7 cellular contexts compared by ENCODE assay signal in the genomic region with DNA sequence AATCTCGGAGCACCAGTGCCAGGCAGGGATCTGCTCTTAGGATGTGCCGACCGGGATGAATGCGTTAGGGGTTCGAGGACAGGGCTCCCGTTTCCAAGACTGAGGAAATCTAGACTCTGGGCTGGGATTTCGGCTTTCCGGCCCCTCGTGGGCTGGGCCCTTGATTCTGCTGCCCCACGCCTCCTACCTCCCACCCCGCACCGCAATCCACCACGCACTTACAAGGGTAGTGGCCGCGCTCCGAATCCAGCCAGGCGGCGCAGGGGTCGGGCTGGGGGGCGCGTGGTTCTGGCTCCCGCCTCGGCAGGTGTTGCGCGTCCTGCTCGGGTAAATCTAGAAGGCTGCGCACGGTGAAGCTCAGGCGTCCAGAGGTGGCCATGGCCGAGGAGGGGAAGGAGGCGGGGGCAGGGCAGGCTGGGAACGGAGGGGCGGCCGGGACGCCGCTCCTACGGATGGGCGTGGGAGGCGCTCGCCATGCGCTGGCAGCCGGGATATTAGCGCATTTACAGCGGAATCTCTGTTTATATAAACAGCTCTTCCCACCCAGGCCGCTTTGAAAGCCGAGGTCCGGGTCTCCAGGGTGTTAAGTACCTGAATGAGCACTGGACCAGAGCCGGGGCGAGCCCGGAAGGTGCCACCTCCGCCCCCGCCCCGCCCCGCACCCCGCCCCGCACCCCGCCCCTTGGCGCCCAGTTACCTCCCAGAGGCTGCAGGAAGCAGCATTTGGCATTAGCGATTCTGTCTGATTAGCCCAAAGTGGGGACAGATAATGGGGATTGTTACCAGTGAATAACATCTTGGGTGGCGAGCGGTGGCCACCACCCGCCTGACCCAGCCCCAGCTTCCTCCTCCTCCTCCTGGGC. TPM values are rescaled to one million over a fixed set of nuclear protein-coding genes. Genes with fewer than 3 reads are reported as not detected.
DNase-seq lines count a peak whose midpoint lies in the region; ATAC-seq and TF ChIP-seq lines count a peak whose summit lies in the region.

TSS of gene NKX2-8 (minus strand) at position 604 of the 863 bp plus-strand sequence. CDS start at position 379, 225 bp downstream.

- H3K9me3 ChIP-seq in gastrocnemius medialis (no peaks in the 10 kb centered on the region), adrenal gland (replicated peaks in 1 of 3) (no peaks in the 10 kb centered on the region)
- H3K9me3 ChIP-seq in naive thymus-derived CD4-positive, alpha-beta T cell (ENCODE audit: control insufficient read depth in 2 of 3, low read length in 3 of 3) = no peaks in the 10 kb centered on the region

- H3K4me1 ChIP-seq in gastrocnemius medialis (peaks cover 0 to 23% of the 10 kb centered on the region in 2 donors), adrenal gland (replicated peaks in 1 of 2) (peaks cover 6 to 21% of the 10 kb centered on the region in 2 donors)
- H3K4me1 ChIP-seq in naive thymus-derived CD4-positive, alpha-beta T cell (ENCODE audit: control insufficient read depth in 2 of 2, insufficient read depth in 2 of 2, low read length in 2 of 2) = no peaks in the 10 kb centered on the region

- H3K4me3 Mint-ChIP-seq in naive thymus-derived CD4-positive, alpha-beta T cell = peak within 1 kb of the TSS in 4 of 10 donors; percentile 9 to 44 (median 22)

- peaks cover 69 to 87% (median 74%) of the 10 kb centered on the region in 3 donors for H3K27me3 ChIP-seq in gastrocnemius medialis
- peaks cover 0 to 3% of the 10 kb centered on the region in 2 donors for H3K27me3 ChIP-seq in naive thymus-derived CD4-positive, alpha-beta T cell (ENCODE audit: control insufficient read depth in 2 of 2, insufficient read depth in 2 of 2, low read length in 2 of 2)
- H3K27me3 ChIP-seq in adrenal gland = peaks cover 72% of the 10 kb centered on the region

- DNase-seq in GM13977 (ENCODE audit: low spot score) = peak; percentile 39
- DNase-seq in NCI-H748 (lab: John Stamatoyannopoulos, UW; ENCODE audit: unreplicated experiment) = peak; percentile 75
- peak in 1 of 2 donors; percentile 2 for DNase-seq in foreskin fibroblast
- DNase-seq in gastrocnemius medialis = no peak
- DNase-seq in naive thymus-derived CD4-positive, alpha-beta T cell = no peak
- no peak for DNase-seq in adrenal gland

- TF ChIP-seq POLR2A in gastrocnemius medialis (IDR thresholded peaks at IDR 0.05) = no peak
- no peak for TF ChIP-seq POLR2A in adrenal gland (IDR thresholded peaks at IDR 0.05)

- H3K4me3 ChIP-seq in foreskin fibroblast (ENCODE audit: low read depth in 1 of 2, low read length in 2 of 2) = peak within 1 kb of the TSS; percentile 43 to 47
- peak within 1 kb of the TSS; percentile 49 to 64 (median 50) for H3K4me3 ChIP-seq in gastrocnemius medialis
- H3K4me3 ChIP-seq in naive thymus-derived CD4-positive, alpha-beta T cell (ENCODE audit: low read length) = no peak within 1 kb of the TSS
- H3K4me3 ChIP-seq in adrenal gland = peak within 1 kb of the TSS in 1 of 4 donors; percentile 36

- peaks cover 0 to 4% (median 0%) of the 10 kb centered on the region in 5 donors for H3K36me3 Mint-ChIP-seq in naive thymus-derived CD4-positive, alpha-beta T cell

- H3K9me3 Mint-ChIP-seq in naive thymus-derived CD4-positive, alpha-beta T cell = peaks cover 0 to 2% (median 0%) of the 10 kb centered on the region in 11 donors

- intact Hi-C loops in gastrocnemius medialis (cut with DNase I; ENCODE audit: low total_unique reads) = no loop called here
- intact Hi-C loops in naive thymus-derived CD4-positive, alpha-beta T cell (cut with micrococcal nuclease) = no loop called here
- intact Hi-C loops in adrenal gland (cut with DNase I) = no loop called here

- peaks cover 49 to 80% (median 56%) of the 10 kb centered on the region in 5 donors for H3K27me3 Mint-ChIP-seq in naive thymus-derived CD4-positive, alpha-beta T cell

- ATAC-seq in gastrocnemius medialis (no peak), HG03439 (IDR thresholded peaks at IDR 0.05; ENCODE audit: unreplicated experiment) (no peak)
- ATAC-seq in naive thymus-derived CD4-positive, alpha-beta T cell = no peak

- in situ Hi-C loops in GM13977 (cut with MboI; ENCODE audit: low pct_unique_long_range_greater_than_20kb, low sequenced_read_pairs, unreplicated experiment) = loop anchor here (10.0 kb wide), 1 partner anchor 67 kb away; no protein-coding TSS in a partner anchor
- in situ Hi-C loops in gastrocnemius medialis (cut with MboI; ENCODE audit: low sequenced_read_pairs in 4 of 4) = no loop called here

- H3K4me1 Mint-ChIP-seq in naive thymus-derived CD4-positive, alpha-beta T cell = no peaks in the 10 kb centered on the region

- H3K36me3 ChIP-seq in gastrocnemius medialis = no peaks in the 10 kb centered on the region
- H3K36me3 ChIP-seq in naive thymus-derived CD4-positive, alpha-beta T cell (ENCODE audit: control insufficient read depth in 2 of 3, insufficient read depth in 3 of 3, low read length in 3 of 3) = no peaks in the 10 kb centered on the region
- H3K36me3 ChIP-seq in adrenal gland (replicated peaks in 1 of 2) = no peaks in the 10 kb centered on the region

- POLR2A ChIA-PET in naive thymus-derived CD4-positive, alpha-beta T cell (lab: Charles Lee) = no interaction called here

- WGBS in adrenal gland, 4 donors = 0 to 3% (median 1%) methylated on average over 6 to 62 of the region's 62 CpGs

- CTCF ChIA-PET in naive thymus-derived CD4-positive, alpha-beta T cell (lab: Charles Lee) = no interaction called here

- H3K27ac Mint-ChIP-seq in naive thymus-derived CD4-positive, alpha-beta T cell = no peak within 1 kb of the TSS

- TF ChIP-seq CTCF in GM13977 (IDR thresholded peaks at IDR 0.05; ENCODE audit: extremely low read depth, insufficient read depth, missing control alignments) (no peak), foreskin fibroblast (IDR thresholded peaks at IDR 0.05; ENCODE audit: low read depth, low read length) (no peak), gastrocnemius medialis (IDR thresholded peaks at IDR 0.05 in 4 of 5, conservative IDR thresholded peaks at IDR 0.05 in 1 of 5) (no peak), adrenal gland (IDR thresholded peaks at IDR 0.05) (no peak)

- no peak within 1 kb of the TSS for H3K27ac ChIP-seq in gastrocnemius medialis
- no peak within 1 kb of the TSS for H3K27ac ChIP-seq in naive thymus-derived CD4-positive, alpha-beta T cell (ENCODE audit: low read depth, low read length)
- H3K27ac ChIP-seq in adrenal gland = no peak within 1 kb of the TSS

RNA-seq across cellular contexts. Expression of gene NKX2-8, which starts in this region (rescaled TPM):
- total RNA-seq in gastrocnemius medialis (not detected), adrenal gland (not detected)
- not detected for total RNA-seq in naive thymus-derived CD4-positive, alpha-beta T cell
- not detected for polyA plus RNA-seq in naive thymus-derived CD4-positive, alpha-beta T cell
- not detected for polyA plus RNA-seq in adrenal gland

Comparison
In these comparisons a context has a peak if more than half of its experiments do, and no peak if none do; other contexts are left out.
1. DNase-seq: peak in GM13977 (single experiment) and NCI-H748 (single experiment); none in gastrocnemius medialis (0 of 2), naive thymus-derived CD4-positive, alpha-beta T cell (0 of 9) and adrenal gland (0 of 7).